ENCODE assay signal across 18 cellular contexts in the genomic region with DNA sequence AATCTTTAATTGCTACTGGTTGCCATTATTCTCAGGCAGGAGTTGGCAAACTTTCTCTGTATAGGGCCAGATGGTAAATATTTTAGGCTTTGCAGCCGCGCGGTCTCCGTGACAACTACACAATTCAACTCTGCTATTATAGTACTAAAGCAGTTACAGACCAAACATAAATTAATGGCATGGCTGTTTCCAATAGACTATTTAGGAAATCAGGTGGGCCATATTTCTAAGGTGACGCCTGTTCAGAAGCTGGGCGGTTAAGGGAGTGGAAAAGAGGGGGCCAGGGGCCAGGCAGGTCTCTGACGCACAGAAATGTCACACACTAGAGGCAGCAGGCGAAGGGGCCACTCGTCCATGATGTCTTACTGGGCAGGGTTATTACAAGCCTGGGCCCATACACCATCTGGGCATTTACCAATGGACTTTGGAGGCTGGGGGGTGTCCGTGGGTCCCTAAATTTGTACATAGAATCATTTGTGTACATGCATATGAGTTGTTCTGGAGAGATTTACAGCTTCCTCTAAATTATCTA.
DNase-seq lines count a peak whose midpoint lies in the region; ATAC-seq and TF ChIP-seq lines count a peak whose summit lies in the region.
"Had no signal": no experiment of that assay in that cellular context is flagged by ENCODE, and none has a peak within 500 bp of the region (broad histone marks: within the 10 kb centered on the region; RNA-seq: fewer than 3 reads in every experiment).

No MANE protein-coding gene starts in this region.

- TF ChIP-seq CTCF in esophagus squamous epithelium (IDR thresholded peaks at IDR 0.05) (no peak), suprapubic skin (IDR thresholded peaks at IDR 0.05) (no peak), colonic mucosa (IDR thresholded peaks at IDR 0.05) (no peak)

- peaks cover 40% of the 10 kb centered on the region for H3K4me1 Mint-ChIP-seq in activated naive CD4-positive, alpha-beta T cell treated with anti-CD3 and anti-CD28 coated beads for 36 hours (ENCODE audit: low read depth)

- H3K9ac ChIP-seq in colonic mucosa (ENCODE audit: low read depth in 2 of 2, low read length in 2 of 2): no peak overlapping the region
- H3K9ac ChIP-seq: KMS-11 had no signal

- peak overlapping the region; percentile 68 for H3K27ac Mint-ChIP-seq in activated naive CD4-positive, alpha-beta T cell treated with anti-CD3 and anti-CD28 coated beads for 36 hours
- H3K27ac Mint-ChIP-seq: memory B cell had no signal

- H3K36me3 Mint-ChIP-seq in activated naive CD4-positive, alpha-beta T cell treated with anti-CD3 and anti-CD28 coated beads for 36 hours (ENCODE audit: low read depth): peaks cover 15% of the 10 kb centered on the region

- H3K27me3 ChIP-seq in esophagus squamous epithelium: no peaks in the 10 kb centered on the region
- H3K27me3 ChIP-seq in suprapubic skin: no peaks in the 10 kb centered on the region
- no peaks in the 10 kb centered on the region for H3K27me3 ChIP-seq in colonic mucosa
- H3K27me3 ChIP-seq: ovary, uterus had no signal

- DNase-seq in activated naive CD4-positive, alpha-beta T cell treated with anti-CD3 and anti-CD28 coated beads for 36 hours: no peak
- DNase-seq in activated naive CD4-positive, alpha-beta T cell treated with Interleukin-2 at 50 U/mL for 16 hours: no peak
- peak; percentile 90 to 97 for DNase-seq in NCI-H2081 (lab: John Stamatoyannopoulos, UW)
- no peak for DNase-seq in esophagus squamous epithelium (lab: John Stamatoyannopoulos, UW)
- peak; percentile 41 to 62 for DNase-seq in suprapubic skin (ENCODE audit: low spot score in 2 of 2)
- no peak for DNase-seq in islet precursor cell
- no peak for DNase-seq in colonic mucosa
- DNase-seq: activated CD4-positive, alpha-beta T cell treated with anti-CD3 and anti-CD28 coated beads, Interleukin-2, amount 50 U/mL, for 48 hours; cortex of kidney; EL; hypothalamus; NCI-H524 treated with DMSO at 0.1 percent for 48 hours had no signal

- TF ChIP-seq POLR2A in esophagus squamous epithelium (IDR thresholded peaks at IDR 0.05): no peak
- no peak for TF ChIP-seq POLR2A in suprapubic skin (IDR thresholded peaks at IDR 0.05)

- 60 to 79% methylated on average over 10 of the region's 10 CpGs for WGBS in esophagus squamous epithelium, 2 donors
- 86% methylated on average over 10 of the region's 10 CpGs for WGBS in suprapubic skin

- H3K27me3 Mint-ChIP-seq in activated naive CD4-positive, alpha-beta T cell treated with anti-CD3 and anti-CD28 coated beads for 36 hours (ENCODE audit: low read depth): no peaks in the 10 kb centered on the region
- H3K27me3 Mint-ChIP-seq: memory B cell had no signal

- peaks cover 17% of the 10 kb centered on the region for H3K9me3 Mint-ChIP-seq in activated naive CD4-positive, alpha-beta T cell treated with anti-CD3 and anti-CD28 coated beads for 36 hours

- no peak for ATAC-seq in HG03565 (IDR thresholded peaks at IDR 0.05; ENCODE audit: unreplicated experiment)

- H3K4me3 ChIP-seq in esophagus squamous epithelium (no peak overlapping the region), suprapubic skin (no peak overlapping the region), colonic mucosa (no peak overlapping the region)
- H3K4me3 ChIP-seq: ovary, uterus had no signal

- H3K9me3 ChIP-seq in esophagus squamous epithelium (no peaks in the 10 kb centered on the region), suprapubic skin (no peaks in the 10 kb centered on the region), colonic mucosa (no peaks in the 10 kb centered on the region)
- H3K9me3 ChIP-seq: ovary, uterus had no signal

- TF ChIP-seq EP300 in suprapubic skin (IDR thresholded peaks at IDR 0.05): no peak

- H3K4me1 ChIP-seq in esophagus squamous epithelium (peaks cover 1 to 39% (median 29%) of the 10 kb centered on the region in 3 donors), suprapubic skin (peaks cover 24% of the 10 kb centered on the region), colonic mucosa (peaks cover 3% of the 10 kb centered on the region)

- intact Hi-C loops in activated naive CD4-positive, alpha-beta T cell treated with anti-CD3 and anti-CD28 coated beads for 36 hours (cut with micrococcal nuclease): loop anchor here (5.0 kb wide), 1 partner anchor 81 kb away; the partner anchor contains the start of gene STUM
- intact Hi-C loops in esophagus squamous epithelium (cut with DNase I): no loop called here
- intact Hi-C loops in colonic mucosa (cut with DNase I): no loop called here

- H3K4me3 Mint-ChIP-seq in activated naive CD4-positive, alpha-beta T cell treated with anti-CD3 and anti-CD28 coated beads for 36 hours: no peak overlapping the region
- H3K4me3 Mint-ChIP-seq: memory B cell had no signal

- H3K36me3 ChIP-seq in esophagus squamous epithelium (peaks cover 0 to 19% (median 0%) of the 10 kb centered on the region in 3 donors), suprapubic skin (peaks cover 8% of the 10 kb centered on the region), colonic mucosa (no peaks in the 10 kb centered on the region)
- H3K36me3 ChIP-seq: ovary, uterus had no signal

- H3K27ac ChIP-seq in esophagus squamous epithelium (peak overlapping the region in 3 of 4 donors; percentile 54 to 73 (median 60)), suprapubic skin (no peak overlapping the region), colonic mucosa (no peak overlapping the region)
- H3K27ac ChIP-seq: KMS-11, ovary, RWPE1 had no signal

- CTCF ChIA-PET in activated naive CD4-positive, alpha-beta T cell treated with anti-CD3 and anti-CD28 coated beads for 36 hours (lab: Charles Lee): interaction anchor here (0.7 to 1.9 kb wide), 2 partner anchors 191 to 198 kb away, joined by 3 to 7 read pairs; no protein-coding TSS in a partner anchor

Comparison
In these comparisons a context has a peak if more than half of its experiments do, and no peak if none do; other contexts are left out.
1. DNase-seq: peak in NCI-H2081 (2 of 2) and suprapubic skin (2 of 2); none in activated naive CD4-positive, alpha-beta T cell treated with anti-CD3 and anti-CD28 coated beads for 36 hours (single experiment), activated naive CD4-positive, alpha-beta T cell treated with Interleukin-2 at 50 U/mL for 16 hours (single experiment), esophagus squamous epithelium (single experiment), islet precursor cell (single experiment) and colonic mucosa (single experiment).
2. H3K27ac ChIP-seq: peak in esophagus squamous epithelium (3 of 4); none in suprapubic skin (single experiment) and colonic mucosa (single experiment).